ENCODE assay signal across 18 cellular contexts in genomic region chr3:105235785-105236184, GRCh38.
"Had no signal": no experiment of that assay in that cellular context is flagged by ENCODE, and none has a peak within 500 bp of the region (broad histone marks: within the 10 kb centered on the region; RNA-seq: fewer than 3 reads in every experiment).

No MANE protein-coding gene starts in this region.

- H3K4me3 ChIP-seq: MG63 had no signal

- H3K4me1 Mint-ChIP-seq: T-cell had no signal

- H3K36me3 ChIP-seq: MG63 had no signal

- H3K27ac ChIP-seq: RWPE1 had no signal

- H3K27me3 ChIP-seq: MG63 had no signal

- H3K9me3 ChIP-seq: MG63 had no signal

- DNase-seq: KBM-7, MG63, NCI-H1092, NCI-H1105 treated with DMSO at 0.1 percent for 48 hours, NCI-H1417 treated with DMSO at 0.1 percent for 48 hours, NCI-H1694 treated with DMSO at 0.1 percent for 48 hours, NCI-H1930, NCI-H2081, NCI-H2107, NCI-H2227 treated with DMSO at 0.1 percent for 48 hours, NCI-H510A, NCI-H524 treated with DMSO at 0.1 percent for 48 hours, PC-3, SHP77, SW 1271, T-cell had no signal

- H3K27ac Mint-ChIP-seq: T-cell had no signal

- H3K36me3 Mint-ChIP-seq: T-cell had no signal

- H3K4me3 Mint-ChIP-seq: T-cell had no signal

- ATAC-seq: Panc1, PC-3, T-cell had no signal

- H3K9me3 Mint-ChIP-seq: T-cell had no signal
